Comparison of ENCODE assay signal across 30 cellular contexts in genomic region chr1:153195216-153195615, GRCh38. TPM values are rescaled to one million over a fixed set of nuclear protein-coding genes. Genes with fewer than 3 reads are reported as not detected.
"Had no signal": no experiment of that assay in that cellular context is flagged by ENCODE, and none has a peak within 500 bp of the region (broad histone marks: within the 10 kb centered on the region; RNA-seq: fewer than 3 reads in every experiment).

No MANE protein-coding gene starts in this region.

- DNase-seq: stimulated activated CD4-positive, alpha-beta T cell treated with anti-CD3 and anti-CD28 coated beads, Interleukin-2, amount 100 ng/mL, for 48 hours; stimulated activated CD4-positive, alpha-beta T cell treated with anti-CD3 and anti-CD28 coated beads, Interleukin-4, amount 100 ng/mL, for 1 hour; stimulated activated CD4-positive, alpha-beta T cell treated with anti-CD3 and anti-CD28 coated beads, Interleukin-4, amount 100 ng/mL, for 24 hours; stimulated activated CD4-positive, alpha-beta T cell treated with anti-CD3 and anti-CD28 coated beads, Interleukin-4, amount 100 ng/mL, for 4 hours; stimulated activated CD8-positive, alpha-beta memory T cell treated with anti-CD3 and anti-CD28 coated beads, Interleukin-4, amount 100 ng/mL, for 48 hours; stimulated activated naive B cell treated with anti-CD40 and anti-IgM and Interleukin-4, amounts not matched to agents 10 μg/mL and 1 μg/mL and 100 μg/mL, for 72 hours; stimulated activated naive CD4-positive, alpha-beta T cell; stimulated activated naive CD4-positive, alpha-beta T cell treated with Interleukin-2 at 50 U/mL for 16 hours; stimulated activated naive CD8-positive, alpha-beta T cell treated with anti-CD3 and anti-CD28 coated beads, Interleukin-15, amount 100 ng/mL, for 72 hours; stimulated activated naive CD8-positive, alpha-beta T cell treated with anti-CD3 and anti-CD28 coated beads, Interleukin-15, Interleukin-2, amounts not matched to agents 100 U/mL and 50 U/mL, for 24 hours; stomach; substantia nigra; testis; thyroid gland; tibial artery; transverse colon; trophoblast cell; upper lobe of left lung; upper lobe of right lung; uterus had no signal

- ATAC-seq: stimulated activated effector memory CD8-positive, alpha-beta T cell treated with anti-CD3 and anti-CD28 coated beads, Interleukin-12 subunit alpha, Interleukin-12 subunit beta, amount 100 ng/mL, for 72 hours; stimulated activated memory B cell treated with anti-CD40 and anti-IgM and Interleukin-4, amounts not matched to agents 10 μg/mL and 1 μg/mL and 100 μg/mL, for 72 hours; stimulated activated naive B cell treated with anti-CD40 and anti-IgM and Interleukin-4, amounts not matched to agents 10 μg/mL and 1 μg/mL and 100 μg/mL, for 72 hours; stimulated activated naive CD8-positive, alpha-beta T cell treated with anti-CD3 and anti-CD28 coated beads, Interleukin-15, amount 100 ng/mL, for 72 hours; stimulated activated naive CD8-positive, alpha-beta T cell treated with anti-CD3 and anti-CD28 coated beads, Interleukin-15, Interleukin-2, amounts not matched to agents 100 U/mL and 50 U/mL, for 24 hours; upper lobe of right lung had no signal

- H3K36me3 ChIP-seq: stomach, suprapubic skin, thoracic aorta, thyroid gland, tibial artery, tibial nerve, transverse colon, upper lobe of left lung, upper lobe of right lung, uterus, vagina had no signal

- H3K4me3 ChIP-seq: stomach, suprapubic skin, testis, thoracic aorta, thyroid gland, tibial artery, tibial nerve, transverse colon, upper lobe of left lung, upper lobe of right lung, uterus, vagina had no signal

- H3K4me1 ChIP-seq: stomach, suprapubic skin, testis, thyroid gland, tibial artery, tibial nerve, transverse colon, upper lobe of left lung, upper lobe of right lung, uterus, vagina had no signal

- H3K9me3 ChIP-seq: stomach, suprapubic skin, testis, thoracic aorta, thyroid gland, tibial artery, tibial nerve, transverse colon, upper lobe of left lung, upper lobe of right lung, uterus, vagina had no signal

- H3K27ac ChIP-seq: stomach, suprapubic skin, testis, thoracic aorta, thyroid gland, tibial artery, tibial nerve, transverse colon, upper lobe of left lung, upper lobe of right lung, uterus, vagina had no signal

- H3K27me3 ChIP-seq: testis, thyroid gland, tibial artery, tibial nerve, transverse colon, upper lobe of left lung, uterus, vagina had no signal

RNA-seq across cellular contexts. Expression of gene LELP1, which starts 8.0 kb away (rescaled TPM):
- total RNA-seq: stomach, subcutaneous adipose tissue, suprapubic skin, temporal lobe, thoracic aorta, tibial nerve, transverse colon, upper lobe of left lung, upper lobe of right lung, ureter, urinary bladder, uterus, vagina had no signal
- polyA plus RNA-seq: stomach, urinary bladder had no signal

RNA-seq across cellular contexts. Expression of gene PRR9, which starts 22.2 kb away (rescaled TPM):
- total RNA-seq: stomach, subcutaneous adipose tissue, thoracic aorta, thyroid gland, tibial nerve, transverse colon, upper lobe of left lung, upper lobe of right lung, ureter, urinary bladder, uterus, vagina had no signal
- polyA plus RNA-seq: stomach, urinary bladder had no signal

RNA-seq across cellular contexts. Expression of gene SPRR2G, which starts 44.5 kb away (rescaled TPM):
- total RNA-seq: stomach, subcutaneous adipose tissue, temporal lobe, testis, thoracic aorta, thyroid gland, tibial nerve, transverse colon, upper lobe of left lung, upper lobe of right lung, ureter, urinary bladder, uterus, vagina had no signal
- polyA plus RNA-seq: urinary bladder had no signal
